ENCODE assay signal across 1 cellular context in the genomic region with DNA sequence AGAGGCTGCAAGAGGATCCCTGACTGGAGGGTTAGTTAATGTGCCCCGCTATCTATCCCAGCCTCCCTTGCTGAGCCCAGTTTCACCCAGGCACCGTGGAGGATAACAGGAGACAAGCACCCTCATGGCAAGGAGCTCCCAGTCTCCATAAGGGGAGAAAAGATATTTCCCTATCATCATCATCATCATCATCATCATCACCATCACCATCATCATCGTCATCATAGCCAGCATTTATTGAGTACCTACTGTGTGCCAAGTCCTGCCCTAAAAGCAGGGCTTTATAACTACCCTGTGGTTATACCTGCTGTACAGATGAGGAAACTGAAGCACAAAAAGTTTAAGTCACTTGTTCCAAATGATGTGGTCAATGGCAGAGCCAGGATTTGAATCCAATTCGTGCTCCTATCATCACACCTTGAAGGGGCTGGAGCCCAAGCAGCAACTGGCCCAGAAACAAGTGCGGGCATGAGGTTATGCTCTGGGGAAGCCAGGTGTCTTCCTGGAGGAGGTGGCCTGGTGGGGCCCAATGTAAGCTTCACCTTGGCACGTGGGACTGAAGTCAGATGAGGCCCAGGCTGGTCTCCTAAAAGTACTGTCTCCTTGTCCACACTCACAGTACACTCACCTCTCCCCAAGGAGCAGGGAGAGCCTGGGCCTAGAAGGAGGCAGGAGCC.
TF ChIP-seq lines count a peak whose summit lies in the region.

No MANE protein-coding gene starts in this region.

TF ChIP-seq in H1, 55 proteins besides CTCF, POLR2A, EP300 and RAD21:
- TF ChIP-seq TAF7 (optimal IDR thresholded peaks at IDR 0.05; ENCODE audit: borderline replicate concordance, low read depth, low read length) = no peak
- no peak for TF ChIP-seq FOSL1 (IDR thresholded peaks at IDR 0.05; ENCODE audit: insufficient read depth, low read depth, low read length)
- TF ChIP-seq POLR2AphosphoS5 (IDR thresholded peaks at IDR 0.05; ENCODE audit: low read depth, low read length) = no peak
- TF ChIP-seq CBX5 (IDR thresholded peaks at IDR 0.05; ENCODE audit: low read depth, low read length) = no peak
- TF ChIP-seq CHD7 (IDR thresholded peaks at IDR 0.05; ENCODE audit: insufficient replicate concordance, low read length) = no peak
- no peak for TF ChIP-seq SIX5 (IDR thresholded peaks at IDR 0.05; ENCODE audit: low read depth, low read length)
- no peak for TF ChIP-seq CHD1 (IDR thresholded peaks at IDR 0.05; ENCODE audit: low read depth, low read length)
- TF ChIP-seq, protein P1, sequence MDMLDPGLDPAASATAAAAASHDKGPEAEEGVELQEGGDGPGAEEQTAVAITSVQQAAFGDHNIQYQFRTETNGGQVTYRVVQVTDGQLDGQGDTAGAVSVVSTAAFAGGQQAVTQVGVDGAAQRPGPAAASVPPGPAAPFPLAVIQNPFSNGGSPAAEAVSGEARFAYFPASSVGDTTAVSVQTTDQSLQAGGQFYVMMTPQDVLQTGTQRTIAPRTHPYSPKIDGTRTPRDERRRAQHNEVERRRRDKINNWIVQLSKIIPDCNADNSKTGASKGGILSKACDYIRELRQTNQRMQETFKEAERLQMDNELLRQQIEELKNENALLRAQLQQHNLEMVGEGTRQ (IDR thresholded peaks at IDR 0.05; ENCODE audit: low read length) = no peak
- TF ChIP-seq GTF2F1 (IDR thresholded peaks at IDR 0.05; ENCODE audit: borderline replicate concordance, low read depth, low read length) = no peak
